9 cellular contexts compared by ENCODE assay signal in genomic region chr14:35140718-35141581, GRCh38. TPM values are rescaled to one million over a fixed set of nuclear protein-coding genes. Genes with fewer than 3 reads are reported as not detected.
A peak's percentile ranks its signal among the peaks of the same experiment; 100 is the strongest.
DNase-seq lines count a peak whose midpoint lies in the region; ATAC-seq, FAIRE-seq and TF ChIP-seq lines count a peak whose summit lies in the region.
"Had no signal": no experiment of that assay in that cellular context is flagged by ENCODE, and none has a peak within 500 bp of the region (broad histone marks: within the 10 kb centered on the region; RNA-seq: fewer than 3 reads in every experiment).

No MANE protein-coding gene starts in this region.

- H3K4me3 ChIP-seq in spleen, result no peak overlapping the region

- no peak overlapping the region for H3K27ac ChIP-seq in spleen

- WGBS in spleen, 5 donors, result 92 to 95% (median 93%) methylated on average over 2 of the region's 2 CpGs; no CpG with 5 or more reads in 2 of the 5 donors

- no peak for ATAC-seq in GM19397 (IDR thresholded peaks at IDR 0.05; ENCODE audit: unreplicated experiment)
- ATAC-seq in GM18909 (IDR thresholded peaks at IDR 0.05; ENCODE audit: poor library complexity, unreplicated experiment), result no peak

- TF ChIP-seq CTCF in spleen (IDR thresholded peaks at IDR 0.05 in 8 of 11, conservative IDR thresholded peaks at IDR 0.05 in 3 of 11) (peak in 8 of 11 experiments; percentile 50 to 79 (median 60)), GM20000 (IDR thresholded peaks at IDR 0.05; ENCODE audit: extremely low read depth, missing control alignments) (no peak)

- H3K36me3 ChIP-seq in spleen, result peaks cover 0 to 66% (median 12%) of the 10 kb centered on the region in 6 donors

- no peaks in the 10 kb centered on the region for H3K27me3 ChIP-seq in spleen (replicated peaks in 1 of 7)

- H3K4me1 ChIP-seq in spleen, result peaks cover 0 to 16% (median 0%) of the 10 kb centered on the region in 6 donors

- H3K9me3 ChIP-seq in spleen, result no peaks in the 10 kb centered on the region

- TF ChIP-seq POLR2A in spleen (IDR thresholded peaks at IDR 0.05), result no peak

- intact Hi-C loops in spleen (cut with DNase I; ENCODE audit: low total_unique reads), result loop anchor here (2.0 kb wide), 1 partner anchor 272 kb away; no protein-coding TSS in a partner anchor

- FAIRE-seq in endometrium (lab: Jason Lieb, UNC), result peak; percentile 89

- DNase-seq in SIG-M5 treated with dmso at 0.1 percent for 504 hours (lab: John Stamatoyannopoulos, UW; ENCODE audit: unreplicated experiment) (peak; percentile 33), SIG-M5 (lab: John Stamatoyannopoulos, UW) (no peak), NCI-H2107 (lab: John Stamatoyannopoulos, UW) (peak; percentile 16), spleen (no peak), GM20000 (ENCODE audit: low spot score) (no peak)
- DNase-seq: activated T-cell treated with anti-CD3 and anti-CD28 coated beads, Interleukin-2, amount 50 U/mL, for 24 hours had no signal

RNA-seq across cellular contexts. Expression of gene PRORP, which starts 18.6 kb away (rescaled TPM):
- 10 to 100 TPM; 15.3 to 45.6 (median 28.5) TPM for total RNA-seq in spleen
- polyA plus RNA-seq in spleen, result 10 to 100 TPM; 11.5 to 17.0 (median 15.9) TPM

RNA-seq across cellular contexts. Expression of gene PPP2R3C, which starts 19.2 kb away (rescaled TPM):
- total RNA-seq in spleen, result 10 to 100 TPM; 32.3 to 45.7 (median 37.2) TPM
- polyA plus RNA-seq in spleen, result 10 to 100 TPM; 30.4 to 46.2 (median 36.5) TPM

Comparison
In these comparisons a context has a peak if more than half of its experiments do, and no peak if none do; other contexts are left out.
1. DNase-seq: peak in SIG-M5 treated with dmso at 0.1 percent for 504 hours (single experiment) and NCI-H2107 (single experiment); none in SIG-M5 (single experiment), spleen (single experiment) and GM20000 (single experiment).